ENCODE assay signal across 27 cellular contexts in genomic region chr16:69620564-69620963, GRCh38. TPM values are rescaled to one million over a fixed set of nuclear protein-coding genes. Genes with fewer than 3 reads are reported as not detected.
DNase-seq lines count a peak whose midpoint lies in the region; ATAC-seq and TF ChIP-seq lines count a peak whose summit lies in the region.
"Had no signal": no experiment of that assay in that cellular context is flagged by ENCODE, and none has a peak within 500 bp of the region (broad histone marks: within the 10 kb centered on the region; RNA-seq: fewer than 3 reads in every experiment).

No MANE protein-coding gene starts in this region.

- H4K20me1 ChIP-seq in Karpas-422 (ENCODE audit: insufficient read depth, low read depth, low read length), result no peaks in the 10 kb centered on the region

- H3K4me2 ChIP-seq in Karpas-422 (ENCODE audit: low read depth, low read length, poor library complexity, severe bottlenecking), result peak overlapping the region; percentile 2
- H3K4me2 ChIP-seq: GM23338 had no signal

- peaks cover 30% of the 10 kb centered on the region for H3K4me1 ChIP-seq in Karpas-422 (ENCODE audit: low read length)

- no peaks in the 10 kb centered on the region for H3K9me2 ChIP-seq in Karpas-422 (replicated peaks; ENCODE audit: insufficient read depth, low read length)

- no peak overlapping the region for H3K4me3 ChIP-seq in Karpas-422 (ENCODE audit: low read length)
- H3K4me3 ChIP-seq: adrenal gland, GM23338, stomach had no signal

- no peak overlapping the region for H3K9ac ChIP-seq in Karpas-422 (ENCODE audit: low read length)

- POLR2A ChIA-PET in naive thymus-derived CD8-positive, alpha-beta T cell (lab: Charles Lee), result interaction anchor here (0.7 kb wide), 1 partner anchor 38 kb away, joined by 3 read pairs; no protein-coding TSS in a partner anchor

- H3K27me3 ChIP-seq in Karpas-422 (ENCODE audit: low read length), result no peaks in the 10 kb centered on the region
- H3K27me3 ChIP-seq: adrenal gland, stomach had no signal

- H3K9me3 Mint-ChIP-seq in endothelial cell (ENCODE audit: unreplicated experiment), result no peaks in the 10 kb centered on the region
- no peaks in the 10 kb centered on the region for H3K9me3 Mint-ChIP-seq in naive thymus-derived CD8-positive, alpha-beta T cell
- H3K9me3 Mint-ChIP-seq: activated CD4-positive, alpha-beta memory T cell treated with anti-CD3 and anti-CD28 coated beads for 36 hours; dendritic cell treated with granulocyte-macrophage colony-stimulating factor and Interleukin-4, amounts not matched to agents 40 ng/mL and 50 ng/mL, for 4 days; GM23338; memory B cell; naive B cell; WTC11 had no signal

- DNase-seq in Karpas-422, result no peak
- no peak for DNase-seq in endothelial cell (ENCODE audit: low spot score)
- DNase-seq in iris pigment epithelial cell (ENCODE audit: low read depth), result peak; percentile 72
- no peak for DNase-seq in naive thymus-derived CD8-positive, alpha-beta T cell
- DNase-seq in activated effector memory CD4-positive, alpha-beta T cell treated with Interleukin-2 at 50 U/mL for 16 hours, result no peak
- DNase-seq: activated CD4-positive, alpha-beta memory T cell treated with anti-CD3 and anti-CD28 coated beads for 36 hours; activated gamma-delta T cell treated with Interleukin-2 at 50 U/mL for 16 hours; adrenal gland; C1 segment of cervical spinal cord; DND-41; KG1; kidney glomerular epithelial cell; naive B cell; NCI-H1048; NCI-H187; NCI-H2227 treated with DMSO at 0.1 percent for 48 hours; NCI-H748 treated with DMSO at 0.1 percent for 48 hours; occipital lobe; stomach; trophoblast cell had no signal

- peaks cover 26% of the 10 kb centered on the region for H3K4me1 Mint-ChIP-seq in endothelial cell (ENCODE audit: unreplicated experiment)
- H3K4me1 Mint-ChIP-seq in naive thymus-derived CD8-positive, alpha-beta T cell, result peaks cover 17 to 33% (median 27%) of the 10 kb centered on the region in 4 donors
- H3K4me1 Mint-ChIP-seq: WTC11 had no signal

- no peaks in the 10 kb centered on the region for H3K27me3 Mint-ChIP-seq in endothelial cell (ENCODE audit: unreplicated experiment)
- H3K27me3 Mint-ChIP-seq in naive thymus-derived CD8-positive, alpha-beta T cell, result no peaks in the 10 kb centered on the region
- H3K27me3 Mint-ChIP-seq: activated CD4-positive, alpha-beta memory T cell treated with anti-CD3 and anti-CD28 coated beads for 36 hours; dendritic cell treated with granulocyte-macrophage colony-stimulating factor and Interleukin-4, amounts not matched to agents 40 ng/mL and 50 ng/mL, for 4 days; memory B cell; naive B cell had no signal

- TF ChIP-seq CTCF in 22Rv1 (IDR thresholded peaks at IDR 0.05), result no peak
- no peak for TF ChIP-seq CTCF in endothelial cell (IDR thresholded peaks at IDR 0.05; ENCODE audit: unreplicated experiment)

- H3K36me3 ChIP-seq in Karpas-422 (ENCODE audit: insufficient read depth, low read length), result 0 out of 2 replicates have a peak, but pooled peaks cover 6% of the 10 kb centered on the region
- H3K36me3 ChIP-seq: adrenal gland had no signal

- ATAC-seq in GM19455 (IDR thresholded peaks at IDR 0.05; ENCODE audit: unreplicated experiment) (no peak), GM21529 (IDR thresholded peaks at IDR 0.05; ENCODE audit: unreplicated experiment) (no peak)
- no peak for ATAC-seq in naive thymus-derived CD8-positive, alpha-beta T cell
- ATAC-seq: GM23338, WTC11 had no signal

- peaks cover 89% of the 10 kb centered on the region for H3K79me2 ChIP-seq in Karpas-422 (ENCODE audit: low read length)

- no peak overlapping the region for H3K4me3 Mint-ChIP-seq in endothelial cell (ENCODE audit: unreplicated experiment)
- no peak overlapping the region for H3K4me3 Mint-ChIP-seq in naive thymus-derived CD8-positive, alpha-beta T cell
- H3K4me3 Mint-ChIP-seq: activated CD4-positive, alpha-beta memory T cell treated with anti-CD3 and anti-CD28 coated beads for 36 hours; dendritic cell treated with granulocyte-macrophage colony-stimulating factor and Interleukin-4, amounts not matched to agents 40 ng/mL and 50 ng/mL, for 4 days; GM23338; memory B cell; naive B cell; WTC11 had no signal

- H2AFZ ChIP-seq in Karpas-422 (ENCODE audit: low read length), result no peak overlapping the region
- H2AFZ ChIP-seq: GM23338 had no signal

- H3K27ac ChIP-seq in 22Rv1, result 0 out of 2 replicates have a peak overlapping the region, but pooled peaks have one; percentile 19
- H3K27ac ChIP-seq in Karpas-422 (ENCODE audit: low read length), result peak overlapping the region; percentile 38
- H3K27ac ChIP-seq: adrenal gland had no signal

- H3K36me3 Mint-ChIP-seq in endothelial cell (ENCODE audit: low read depth, unreplicated experiment), result peaks cover 11% of the 10 kb centered on the region
- H3K36me3 Mint-ChIP-seq in naive thymus-derived CD8-positive, alpha-beta T cell, result peaks cover 0 to 28% (median 3%) of the 10 kb centered on the region in 3 donors
- H3K36me3 Mint-ChIP-seq: naive B cell, WTC11 had no signal

- peak overlapping the region; percentile 70 for H3K27ac Mint-ChIP-seq in endothelial cell (ENCODE audit: unreplicated experiment)
- H3K27ac Mint-ChIP-seq in naive thymus-derived CD8-positive, alpha-beta T cell, result peak overlapping the region in 4 of 10 donors; percentile 1 to 56 (median 23)
- H3K27ac Mint-ChIP-seq: activated CD4-positive, alpha-beta memory T cell treated with anti-CD3 and anti-CD28 coated beads for 36 hours; dendritic cell treated with granulocyte-macrophage colony-stimulating factor and Interleukin-4, amounts not matched to agents 40 ng/mL and 50 ng/mL, for 4 days; GM23338; memory B cell; WTC11 had no signal

- H3K9me3 ChIP-seq in Karpas-422 (ENCODE audit: low read length), result no peaks in the 10 kb centered on the region
- H3K9me3 ChIP-seq: adrenal gland, stomach had no signal

RNA-seq across cellular contexts. Expression of gene NFAT5, which starts 54.8 kb away (rescaled TPM):
- total RNA-seq in Karpas-422 (2014; rRNA removed; shearing (Covaris generic); ENCODE audit: low replicate concordance), result 10.1 and 41.6 TPM in 2 replicates
- total RNA-seq in endothelial cell (ENCODE audit: unreplicated experiment), result 48.8 TPM
- total RNA-seq in naive thymus-derived CD8-positive, alpha-beta T cell, result 10 to 100 TPM; 29.8 to 32.2 TPM
- 1 to 10 TPM; 3.8 to 6.7 (median 6.0) TPM for polyA plus RNA-seq in naive thymus-derived CD8-positive, alpha-beta T cell
